ENCODE assay signal across 34 cellular contexts in genomic region chr1:115910231-115910630, GRCh38.
"Had no signal": no experiment of that assay in that cellular context is flagged by ENCODE, and none has a peak within 500 bp of the region (broad histone marks: within the 10 kb centered on the region; RNA-seq: fewer than 3 reads in every experiment).

No MANE protein-coding gene starts in this region.

- H3K27ac ChIP-seq: ascending aorta, breast epithelium, cardiac muscle cell, colonic mucosa, epithelial cell of prostate, gastroesophageal sphincter, heart left ventricle, WERI-Rb-1 had no signal

- H3K4me3 Mint-ChIP-seq: activated B cell treated with CpG ODN at 0.5 μM for 24 hours; activated CD8-positive, alpha-beta memory T cell treated with anti-CD3 and anti-CD28 coated beads, Interleukin-2, amount 10 ng/mL, durations not matched to agents 7 days and 5 days; activated CD8-positive, alpha-beta T cell treated with anti-CD3 and anti-CD28 coated beads, Interleukin-2, amount 10 ng/mL, durations not matched to agents 7 days and 5 days; activated naive CD4-positive, alpha-beta T cell treated with anti-CD3 and anti-CD28 coated beads for 36 hours; activated naive CD4-positive, alpha-beta T cell treated with anti-CD3 and anti-CD28 coated beads, Interleukin-2, amount 50 U/mL, for 24 hours; activated naive CD8-positive, alpha-beta T cell treated with anti-CD3 and anti-CD28 coated beads, Interleukin-2, amount 10 ng/mL, durations not matched to agents 7 days and 5 days; activated T-helper 1 cell treated with anti-CD3 and anti-CD28 coated beads, Interleukin-12 subunit alpha, Interleukin-12 subunit beta, Interleukin-2, Interleukin-4 antibody, amounts not matched to agents 30 ng/mL and 10 ng/mL and 1 ng/mL, durations not matched to agents 14 hours and 24 hours and 36 hours; brain; T-helper 17 cell; T-helper 2 cell treated with Interferon-gamma antibody and Interleukin-4, amounts not matched to agents 5 μg/mL and 100 μg/mL, for 36 hours had no signal

- H3K36me3 Mint-ChIP-seq: activated CD8-positive, alpha-beta memory T cell treated with anti-CD3 and anti-CD28 coated beads, Interleukin-2, amount 10 ng/mL, durations not matched to agents 7 days and 5 days; activated naive CD4-positive, alpha-beta T cell treated with anti-CD3 and anti-CD28 coated beads, Interleukin-2, amount 50 U/mL, for 24 hours; activated naive CD8-positive, alpha-beta T cell treated with anti-CD3 and anti-CD28 coated beads, Interleukin-2, amount 10 ng/mL, durations not matched to agents 7 days and 5 days; brain had no signal

- H3K27me3 Mint-ChIP-seq: brain had no signal

- H3K4me3 ChIP-seq: ascending aorta, breast epithelium, cardiac muscle cell, colonic mucosa, esophagus squamous epithelium, gastroesophageal sphincter, heart left ventricle had no signal

- DNase-seq: activated B cell treated with CpG ODN at 0.5 μM for 24 hours; activated CD4-positive, alpha-beta T cell treated with anti-CD3 and anti-CD28 coated beads for 48 hours; activated CD4-positive, alpha-beta T cell treated with anti-CD3 and anti-CD28 coated beads, Interleukin-2, amount 50 U/mL, for 1 hour; activated CD4-positive, alpha-beta T cell treated with anti-CD3 and anti-CD28 coated beads, Interleukin-2, amount 50 U/mL, for 48 hours; activated CD8-positive, alpha-beta memory T cell treated with anti-CD3 and anti-CD28 coated beads, Interleukin-2, amount 10 ng/mL, durations not matched to agents 7 days and 5 days; activated CD8-positive, alpha-beta memory T cell treated with anti-CD3 and anti-CD28 coated beads, Interleukin-2, amount 50 U/mL, for 4 hours; activated CD8-positive, alpha-beta T cell treated with anti-CD3 and anti-CD28 coated beads, Interleukin-2, amount 10 ng/mL, durations not matched to agents 7 days and 5 days; activated effector memory CD4-positive, alpha-beta T cell treated with anti-CD3 and anti-CD28 coated beads, Interleukin-2, amount 50 U/mL, for 16 hours; activated naive CD4-positive, alpha-beta T cell treated with anti-CD3 and anti-CD28 coated beads for 36 hours; activated naive CD8-positive, alpha-beta T cell treated with anti-CD3 and anti-CD28 coated beads, Interleukin-2, amount 10 ng/mL, durations not matched to agents 7 days and 5 days; activated T-cell treated with anti-CD3 and anti-CD28 coated beads, Interleukin-2, amount 50 U/mL, for 1 hour; activated T-cell treated with anti-CD3 and anti-CD28 coated beads, Interleukin-2, amount 50 U/mL, for 48 hours; central memory CD4-positive, alpha-beta T cell; cerebellar nuclear complex; colonic mucosa; effector CD8-positive, alpha-beta T cell; esophagus squamous epithelium; foreskin melanocyte; heart left ventricle; T-helper 17 cell; T1000; WERI-Rb-1 had no signal

- H3K4me1 Mint-ChIP-seq: activated B cell treated with CpG ODN at 0.5 μM for 24 hours; activated CD8-positive, alpha-beta memory T cell treated with anti-CD3 and anti-CD28 coated beads, Interleukin-2, amount 10 ng/mL, durations not matched to agents 7 days and 5 days; activated naive CD4-positive, alpha-beta T cell treated with anti-CD3 and anti-CD28 coated beads, Interleukin-2, amount 50 U/mL, for 24 hours; activated naive CD8-positive, alpha-beta T cell treated with anti-CD3 and anti-CD28 coated beads, Interleukin-2, amount 10 ng/mL, durations not matched to agents 7 days and 5 days; T-helper 17 cell had no signal

- FAIRE-seq: endometrium, endothelial cell of umbilical vein had no signal

- H3K27me3 ChIP-seq: ascending aorta, breast epithelium, cardiac muscle cell, colonic mucosa, esophagus squamous epithelium, gastroesophageal sphincter had no signal

- H3K9me3 ChIP-seq: ascending aorta, breast epithelium, colonic mucosa, esophagus squamous epithelium, gastroesophageal sphincter, heart left ventricle had no signal

- H3K36me3 ChIP-seq: ascending aorta, breast epithelium, cardiac muscle cell, colonic mucosa, esophagus squamous epithelium, gastroesophageal sphincter, heart left ventricle, WERI-Rb-1 had no signal

- H3K4me1 ChIP-seq: ascending aorta, breast epithelium, colonic mucosa, gastroesophageal sphincter, heart left ventricle had no signal

- H3K27ac Mint-ChIP-seq: activated B cell treated with CpG ODN at 0.5 μM for 24 hours; activated CD8-positive, alpha-beta memory T cell treated with anti-CD3 and anti-CD28 coated beads, Interleukin-2, amount 10 ng/mL, durations not matched to agents 7 days and 5 days; activated CD8-positive, alpha-beta T cell treated with anti-CD3 and anti-CD28 coated beads, Interleukin-2, amount 10 ng/mL, durations not matched to agents 7 days and 5 days; activated naive CD4-positive, alpha-beta T cell treated with anti-CD3 and anti-CD28 coated beads for 36 hours; activated naive CD4-positive, alpha-beta T cell treated with anti-CD3 and anti-CD28 coated beads, Interleukin-2, amount 50 U/mL, for 24 hours; activated naive CD8-positive, alpha-beta T cell treated with anti-CD3 and anti-CD28 coated beads, Interleukin-2, amount 10 ng/mL, durations not matched to agents 7 days and 5 days; activated T-helper 1 cell treated with anti-CD3 and anti-CD28 coated beads, Interleukin-12 subunit alpha, Interleukin-12 subunit beta, Interleukin-2, Interleukin-4 antibody, amounts not matched to agents 30 ng/mL and 10 ng/mL and 1 ng/mL, durations not matched to agents 14 hours and 24 hours and 36 hours; activated T-helper 2 cell treated with anti-CD3 and anti-CD28 coated beads, Interferon-gamma antibody, Interleukin-2, Interleukin-4, amounts not matched to agents 10 μg/mL and 5 μg/mL and 100 μg/mL, durations not matched to agents 14 hours and 24 hours and 36 hours; brain; T-helper 17 cell; T-helper 2 cell treated with Interferon-gamma antibody and Interleukin-4, amounts not matched to agents 5 μg/mL and 100 μg/mL, for 36 hours had no signal

- H3K9me3 Mint-ChIP-seq: activated B cell treated with CpG ODN at 0.5 μM for 24 hours; activated naive CD4-positive, alpha-beta T cell treated with anti-CD3 and anti-CD28 coated beads for 36 hours; activated naive CD4-positive, alpha-beta T cell treated with anti-CD3 and anti-CD28 coated beads, Interleukin-2, amount 50 U/mL, for 24 hours; activated T-helper 1 cell treated with anti-CD3 and anti-CD28 coated beads, Interleukin-12 subunit alpha, Interleukin-12 subunit beta, Interleukin-2, Interleukin-4 antibody, amounts not matched to agents 30 ng/mL and 10 ng/mL and 1 ng/mL, durations not matched to agents 14 hours and 24 hours and 36 hours; activated T-helper 2 cell treated with anti-CD3 and anti-CD28 coated beads, Interferon-gamma antibody, Interleukin-2, Interleukin-4, amounts not matched to agents 10 μg/mL and 5 μg/mL and 100 μg/mL, durations not matched to agents 14 hours and 24 hours and 36 hours; T-helper 2 cell treated with Interferon-gamma antibody and Interleukin-4, amounts not matched to agents 5 μg/mL and 100 μg/mL, for 36 hours had no signal
